24 cellular contexts compared by ENCODE assay signal in genomic region chr11:115892016-115892415, GRCh38.
"Had no signal": no experiment of that assay in that cellular context is flagged by ENCODE, and none has a peak within 500 bp of the region (broad histone marks: within the 10 kb centered on the region; RNA-seq: fewer than 3 reads in every experiment).

No MANE protein-coding gene starts in this region.

- DNase-seq: activated CD4-positive, CD25-positive, alpha-beta regulatory T cell; activated CD8-positive, alpha-beta memory T cell treated with anti-CD3 and anti-CD28 coated beads, Interleukin-2, amount 50 U/mL, for 4 hours; activated CD8-positive, alpha-beta T cell treated with anti-CD3 and anti-CD28 coated beads for 36 hours; activated effector memory CD4-positive, alpha-beta T cell treated with Interleukin-2 at 50 U/mL for 16 hours; activated naive CD4-positive, alpha-beta T cell; activated T-cell treated with anti-CD3 and anti-CD28 coated beads, Interleukin-2, amount 50 U/mL, for 1 hour; brain microvascular endothelial cell; cerebellar nuclear complex; KG1; MG63; NCI-H1436; NCI-H1694 treated with DMSO at 0.1 percent for 48 hours; NCI-H2029 treated with DMSO at 0.1 percent for 48 hours; NCI-H69; Peyer's patch; T-cell; T-helper 2 cell; T1000 had no signal

- H3K27me3 ChIP-seq: ascending aorta, brain microvascular endothelial cell, cardiac muscle cell, MG63, Peyer's patch had no signal

- H3K4me3 Mint-ChIP-seq: activated CD8-positive, alpha-beta T cell treated with anti-CD3 and anti-CD28 coated beads for 36 hours; activated naive CD4-positive, alpha-beta T cell treated with anti-CD3 and anti-CD28 coated beads, Interleukin-2, amount 50 U/mL, for 24 hours; IgD-negative memory B cell; T-cell had no signal

- H3K36me3 ChIP-seq: ascending aorta, brain microvascular endothelial cell, cardiac muscle cell, MG63, Peyer's patch had no signal

- H3K27ac ChIP-seq: ascending aorta, brain microvascular endothelial cell, cardiac muscle cell, Peyer's patch, SK-N-MC, VCaP had no signal

- H3K9me3 ChIP-seq: ascending aorta, MG63, Peyer's patch had no signal

- H3K4me3 ChIP-seq: ascending aorta, cardiac muscle cell, MG63, Peyer's patch, SK-N-MC had no signal

- H3K9me3 Mint-ChIP-seq: activated CD8-positive, alpha-beta T cell treated with anti-CD3 and anti-CD28 coated beads for 36 hours; activated naive CD4-positive, alpha-beta T cell treated with anti-CD3 and anti-CD28 coated beads, Interleukin-2, amount 50 U/mL, for 24 hours had no signal

- H3K4me1 ChIP-seq: ascending aorta, Peyer's patch had no signal

- H3K4me1 Mint-ChIP-seq: activated naive CD4-positive, alpha-beta T cell treated with anti-CD3 and anti-CD28 coated beads, Interleukin-2, amount 50 U/mL, for 24 hours; T-cell had no signal

- H3K36me3 Mint-ChIP-seq: activated naive CD4-positive, alpha-beta T cell treated with anti-CD3 and anti-CD28 coated beads, Interleukin-2, amount 50 U/mL, for 24 hours; IgD-negative memory B cell; T-cell had no signal

- ATAC-seq: activated CD8-positive, alpha-beta T cell treated with anti-CD3 and anti-CD28 coated beads for 36 hours; T-cell had no signal

- H3K27me3 Mint-ChIP-seq: activated CD8-positive, alpha-beta T cell treated with anti-CD3 and anti-CD28 coated beads for 36 hours; activated naive CD4-positive, alpha-beta T cell treated with anti-CD3 and anti-CD28 coated beads, Interleukin-2, amount 50 U/mL, for 24 hours had no signal

- H3K27ac Mint-ChIP-seq: activated CD8-positive, alpha-beta T cell treated with anti-CD3 and anti-CD28 coated beads for 36 hours; activated naive CD4-positive, alpha-beta T cell treated with anti-CD3 and anti-CD28 coated beads, Interleukin-2, amount 50 U/mL, for 24 hours; IgD-negative memory B cell; T-cell had no signal
